Comparison of ENCODE assay signal across 8 cellular contexts in genomic region chr19:49474545-49474930, GRCh38. TPM values are rescaled to one million over a fixed set of nuclear protein-coding genes. Genes with fewer than 3 reads are reported as not detected.
DNase-seq lines count a peak whose midpoint lies in the region; ATAC-seq and TF ChIP-seq lines count a peak whose summit lies in the region.

No MANE protein-coding gene starts in this region.

- H3K36me3 Mint-ChIP-seq in nephron progenitor cell (ENCODE audit: low read depth), result peaks cover 8% of the 10 kb centered on the region

- H3K4me3 Mint-ChIP-seq in nephron progenitor cell, result peak overlapping the region; percentile 61

- peak overlapping the region in 10 of 11 experiments; percentile 53 to 80 (median 70); a peak in 16 of 22 replicates for H3K27ac ChIP-seq in BLaER1 treated with 17β-estradiol and CSF1 and Interleukin-3, amounts not matched to agents 10 nM and 100 nM
- H3K27ac ChIP-seq in duodenal mucosa (ENCODE audit: low read depth, low read length), result peak overlapping the region; percentile 73

- peaks cover 0 to 5% (median 0%) of the 10 kb centered on the region in 11 experiments; a peak in 3 of 22 replicates for H3K36me3 ChIP-seq in BLaER1 treated with 17β-estradiol and CSF1 and Interleukin-3, amounts not matched to agents 10 nM and 100 nM
- peaks cover 10% of the 10 kb centered on the region; the same call in 1 of the 2 replicates for H3K36me3 ChIP-seq in MG63
- H3K36me3 ChIP-seq in duodenal mucosa (ENCODE audit: control insufficient read depth in 1 of 2, insufficient read depth in 2 of 2, low read length in 2 of 2), result peaks cover 0 to 7% of the 10 kb centered on the region in 2 donors

- TF ChIP-seq CTCF in nephron progenitor cell (IDR thresholded peaks at IDR 0.05), result no peak

- no peak for ATAC-seq in HG03139 (IDR thresholded peaks at IDR 0.05; ENCODE audit: unreplicated experiment)

- H4K20me1 ChIP-seq in BLaER1 treated with 17β-estradiol and CSF1 and Interleukin-3, amounts not matched to agents 10 nM and 100 nM, result peaks cover 0 to 11% (median 0%) of the 10 kb centered on the region in 11 experiments; a peak in 6 of 22 replicates

- H3K9me3 ChIP-seq in BLaER1 treated with 17β-estradiol and CSF1 and Interleukin-3, amounts not matched to agents 10 nM and 100 nM (replicated peaks in 1 of 11), result no peaks in the 10 kb centered on the region
- H3K9me3 ChIP-seq in MG63, result no peaks in the 10 kb centered on the region
- no peaks in the 10 kb centered on the region for H3K9me3 ChIP-seq in duodenal mucosa (ENCODE audit: control insufficient read depth in 1 of 2, low read length in 2 of 2)

- H3K4me2 ChIP-seq in BLaER1 treated with 17β-estradiol and CSF1 and Interleukin-3, amounts not matched to agents 10 nM and 100 nM, result peak overlapping the region; percentile 80 to 96 (median 88)

- peak overlapping the region; percentile 46 to 71 (median 56); a peak in 19 of 20 replicates for H3K4me3 ChIP-seq in BLaER1 treated with 17β-estradiol and CSF1 and Interleukin-3, amounts not matched to agents 10 nM and 100 nM
- H3K4me3 ChIP-seq in MG63 (peak overlapping the region; percentile 73), duodenal mucosa (ENCODE audit: low read depth in 1 of 2, low read length in 2 of 2) (peak overlapping the region; percentile 67 to 81)

- peak overlapping the region; percentile 65 to 83 (median 76); a peak in 21 of 22 replicates for H3K9ac ChIP-seq in BLaER1 treated with 17β-estradiol and CSF1 and Interleukin-3, amounts not matched to agents 10 nM and 100 nM
- peak overlapping the region; percentile 60 to 82 for H3K9ac ChIP-seq in duodenal mucosa (ENCODE audit: low read depth in 1 of 2, low read length in 2 of 2)

- H3K27me3 Mint-ChIP-seq in nephron progenitor cell (ENCODE audit: low read depth, poor library complexity), result peaks cover 18% of the 10 kb centered on the region

- no peaks in the 10 kb centered on the region for H3K9me3 Mint-ChIP-seq in nephron progenitor cell

- H3K27me3 ChIP-seq in BLaER1 treated with 17β-estradiol and CSF1 and Interleukin-3, amounts not matched to agents 10 nM and 100 nM, result no peaks in the 10 kb centered on the region
- H3K27me3 ChIP-seq in MG63 (no peaks in the 10 kb centered on the region), duodenal mucosa (ENCODE audit: control insufficient read depth in 1 of 2, insufficient read depth in 2 of 2, low read length in 2 of 2) (no peaks in the 10 kb centered on the region)

- no peak overlapping the region for H3K27ac Mint-ChIP-seq in nephron progenitor cell

- DNase-seq in MG63 (no peak), nephron progenitor cell (no peak), SIG-M5 treated with dmso at 0.1 percent for 504 hours (lab: John Stamatoyannopoulos, UW; ENCODE audit: unreplicated experiment) (no peak), cerebellar cortex (ENCODE audit: low spot score) (no peak), NCI-H1105 treated with DMSO at 0.1 percent for 48 hours (lab: John Stamatoyannopoulos, UW) (no peak)

- H3K4me1 ChIP-seq in BLaER1 treated with 17β-estradiol and CSF1 and Interleukin-3, amounts not matched to agents 10 nM and 100 nM, result peaks cover 34 to 79% (median 74%) of the 10 kb centered on the region in 10 experiments
- H3K4me1 ChIP-seq in duodenal mucosa (ENCODE audit: control insufficient read depth in 1 of 2, insufficient read depth in 2 of 2, low read length in 2 of 2), result peaks cover 8 to 13% of the 10 kb centered on the region in 2 donors

- H3K4me1 Mint-ChIP-seq in nephron progenitor cell, result peaks cover 23% of the 10 kb centered on the region

RNA-seq across cellular contexts. Expression of gene FLT3LG, which starts 0.5 kb away (rescaled TPM):
- 0.25 and 5.0 TPM in 2 replicates for total RNA-seq in MG63 (2014; rRNA removed; shearing (Covaris generic); ENCODE audit: low replicate concordance)

RNA-seq across cellular contexts. Expression of gene RPL13A, which starts 12.9 kb away (rescaled TPM):
- 1,730 and 3,823 TPM in 2 replicates for total RNA-seq in MG63 (2014; rRNA removed; shearing (Covaris generic); ENCODE audit: low replicate concordance)

RNA-seq across cellular contexts. Expression of gene ALDH16A1, which starts 21.5 kb away (rescaled TPM):
- total RNA-seq in MG63 (2014; rRNA removed; shearing (Covaris generic); ENCODE audit: low replicate concordance), result 86.4 and 89.0 TPM in 2 replicates

RNA-seq across cellular contexts. Expression of gene RPS11, which starts 21.7 kb away (rescaled TPM):
- total RNA-seq in MG63 (2014; rRNA removed; shearing (Covaris generic); ENCODE audit: low replicate concordance), result 2,408 and 3,564 TPM in 2 replicates

RNA-seq across cellular contexts. Expression of gene PIH1D1, which starts 22.9 kb away (rescaled TPM):
- total RNA-seq in MG63 (2014; rRNA removed; shearing (Covaris generic); ENCODE audit: low replicate concordance), result 121 and 144 TPM in 2 replicates
